Comparison of ENCODE assay signal across 8 cellular contexts in the genomic region with DNA sequence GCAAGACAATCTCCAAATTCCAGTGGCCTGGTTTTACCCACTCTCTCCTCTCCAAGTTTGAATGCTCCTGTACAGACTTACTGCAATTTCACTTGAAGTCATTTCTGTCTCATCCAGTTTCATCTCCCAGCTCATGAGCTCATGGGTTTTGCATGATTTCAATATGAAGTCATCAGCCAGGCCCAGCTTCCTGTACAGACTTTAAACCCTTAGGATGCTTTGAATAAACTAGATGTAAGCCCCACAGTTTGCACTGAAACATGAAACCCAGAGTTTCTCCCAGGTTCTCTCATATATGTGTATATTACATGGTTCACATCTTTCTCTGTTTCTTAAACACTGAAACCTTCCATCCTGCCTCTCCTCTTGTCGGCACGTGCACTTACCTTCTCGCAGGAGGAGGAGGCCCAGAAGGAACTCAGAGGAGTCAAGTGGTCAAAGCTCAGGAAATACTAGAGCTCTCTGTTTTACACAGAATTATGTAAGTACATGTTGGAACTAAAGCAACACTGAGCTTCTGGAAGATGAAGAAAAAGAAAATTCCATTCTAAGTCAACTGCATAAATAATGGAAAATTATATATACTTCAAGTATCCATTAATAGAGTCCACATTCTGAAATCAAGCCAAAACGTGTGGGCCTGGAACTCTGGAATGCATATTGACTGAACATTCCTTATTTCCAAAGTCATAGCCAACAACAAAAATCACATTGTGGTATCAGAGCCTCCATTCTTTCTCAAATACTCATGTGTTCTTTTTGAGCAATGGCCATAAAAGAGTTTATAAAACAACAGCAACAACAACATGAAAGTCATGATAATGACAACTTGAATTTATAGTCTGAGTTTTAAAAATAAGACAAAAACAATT.
DNase-seq lines count a peak whose midpoint lies in the region; ATAC-seq and TF ChIP-seq lines count a peak whose summit lies in the region.

No MANE protein-coding gene starts in this region.

- DNase-seq in AG09319 (ENCODE audit: extremely low read depth, low read depth) (peak; percentile 81), epidermal melanocyte (ENCODE audit: insufficient read length, low spot score) (peak; percentile 67), middle frontal gyrus (ENCODE audit: extremely low spot score, low spot score) (no peak), NCI-H2196 (lab: John Stamatoyannopoulos, UW; ENCODE audit: unreplicated experiment) (no peak), NCI-H187 treated with DMSO at 0.1 percent for 48 hours (lab: John Stamatoyannopoulos, UW) (no peak), NCI-H1048 (lab: John Stamatoyannopoulos, UW) (no peak)

- TF ChIP-seq CTCF in AG09319 (IDR thresholded peaks at IDR 0.05; ENCODE audit: low read depth, low read length): no peak

- peak; percentile 84 for ATAC-seq in GM19452 (IDR thresholded peaks at IDR 0.05; ENCODE audit: unreplicated experiment)
- ATAC-seq in HG03432 (IDR thresholded peaks at IDR 0.05; ENCODE audit: unreplicated experiment): peak; percentile 95

Comparison
In these comparisons a context has a peak if more than half of its experiments do, and no peak if none do; other contexts are left out.
1. DNase-seq: peak in AG09319 (single experiment) and epidermal melanocyte (single experiment); none in middle frontal gyrus (single experiment), NCI-H2196 (single experiment), NCI-H187 treated with DMSO at 0.1 percent for 48 hours (single experiment) and NCI-H1048 (single experiment).